8 cellular contexts compared by ENCODE assay signal in the genomic region with DNA sequence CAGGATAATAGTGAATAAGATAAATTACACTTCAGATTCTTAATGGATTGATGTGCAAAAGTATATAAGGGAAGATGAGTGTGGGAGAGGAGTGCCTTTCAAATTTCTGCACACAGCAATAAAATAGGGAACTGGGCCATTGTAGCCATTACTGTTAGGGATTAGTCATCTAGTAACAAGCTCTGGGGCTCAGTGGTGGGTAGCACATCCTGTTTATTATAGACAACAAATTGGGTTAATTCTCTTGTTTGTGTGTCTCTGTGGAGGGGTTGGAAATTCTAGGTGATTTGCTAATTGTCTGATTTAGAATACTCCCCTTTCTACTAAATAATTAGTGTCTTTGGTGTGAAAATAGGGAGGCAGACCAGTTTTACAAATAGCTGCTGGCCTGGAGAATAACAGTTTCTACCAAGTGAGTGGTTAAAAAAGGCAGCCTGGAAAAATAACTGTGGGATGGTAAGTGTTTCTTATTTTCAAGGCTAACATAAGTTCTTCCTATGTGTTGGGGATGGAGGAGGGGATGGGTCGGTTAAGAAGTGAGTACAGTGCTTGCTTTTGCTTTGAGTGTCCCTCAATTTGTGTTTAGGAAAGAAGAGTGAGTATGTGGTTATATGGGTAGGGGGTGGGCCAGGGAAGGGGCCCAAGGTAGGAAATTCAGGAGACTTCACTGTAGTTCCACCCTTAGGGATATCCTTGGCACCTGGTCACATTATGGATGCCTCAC. TPM values are rescaled to one million over a fixed set of nuclear protein-coding genes. Genes with fewer than 3 reads are reported as not detected.
DNase-seq lines count a peak whose midpoint lies in the region; ATAC-seq and TF ChIP-seq lines count a peak whose summit lies in the region.

No MANE protein-coding gene starts in this region.

- TF ChIP-seq CTCF in HFFc6 (IDR thresholded peaks at IDR 0.05), result no peak

- DNase-seq in AML-193 (lab: John Stamatoyannopoulos, UW) (peak; percentile 4 to 16), SIG-M5 (lab: John Stamatoyannopoulos, UW) (peak; percentile 5), HFFc6 (no peak), germinal center (ENCODE audit: low spot score) (no peak), islet precursor cell (no peak)
- no peak for DNase-seq in stimulated activated CD4-positive, alpha-beta T cell treated with anti-CD3 and anti-CD28 coated beads, Interleukin-1b, Interleukin-23, amount 100 ng/mL, for 48 hours

- no peak overlapping the region for H3K27ac Mint-ChIP-seq in HFFc6

- H3K36me3 Mint-ChIP-seq in HFFc6 (ENCODE audit: low read depth), result 0 out of 2 replicates have a peak, but pooled peaks cover 5% of the 10 kb centered on the region

- no peak overlapping the region for H3K4me3 Mint-ChIP-seq in HFFc6

- ATAC-seq in GM19023 (IDR thresholded peaks at IDR 0.05; ENCODE audit: unreplicated experiment) (peak; percentile 93), HG03025 (IDR thresholded peaks at IDR 0.05; ENCODE audit: low FRiP score, unreplicated experiment) (peak; percentile 69)

- H3K9me3 Mint-ChIP-seq in HFFc6, result no peaks in the 10 kb centered on the region

- peaks cover 12% of the 10 kb centered on the region for H3K4me1 Mint-ChIP-seq in HFFc6 (ENCODE audit: low read depth)

- H3K27me3 Mint-ChIP-seq in HFFc6 (ENCODE audit: insufficient read depth), result no peaks in the 10 kb centered on the region; the same call in 1 of the 2 replicates

RNA-seq across cellular contexts. Expression of a gene that starts 43.3 kb away (rescaled TPM):
- total RNA-seq in HFFc6 (2021; fragmentation: NEBNext Ultra II Directional; extraction: Animal tissue kit (Norgen Biotek cat#: 25700)), result 100 to 1,000 TPM in 5 of 6 experiments, 10 to 100 TPM in 1; 97.1 to 128 (median 117) TPM

Comparison
In these comparisons a context has a peak if more than half of its experiments do, and no peak if none do; other contexts are left out.
1. DNase-seq: peak in AML-193 (2 of 2) and SIG-M5 (single experiment); none in HFFc6 (single experiment), stimulated activated CD4-positive, alpha-beta T cell treated with anti-CD3 and anti-CD28 coated beads, Interleukin-1b, Interleukin-23, amount 100 ng/mL, for 48 hours (single experiment), germinal center (single experiment) and islet precursor cell (single experiment).